ENCODE assay signal across 8 cellular contexts in the genomic region with DNA sequence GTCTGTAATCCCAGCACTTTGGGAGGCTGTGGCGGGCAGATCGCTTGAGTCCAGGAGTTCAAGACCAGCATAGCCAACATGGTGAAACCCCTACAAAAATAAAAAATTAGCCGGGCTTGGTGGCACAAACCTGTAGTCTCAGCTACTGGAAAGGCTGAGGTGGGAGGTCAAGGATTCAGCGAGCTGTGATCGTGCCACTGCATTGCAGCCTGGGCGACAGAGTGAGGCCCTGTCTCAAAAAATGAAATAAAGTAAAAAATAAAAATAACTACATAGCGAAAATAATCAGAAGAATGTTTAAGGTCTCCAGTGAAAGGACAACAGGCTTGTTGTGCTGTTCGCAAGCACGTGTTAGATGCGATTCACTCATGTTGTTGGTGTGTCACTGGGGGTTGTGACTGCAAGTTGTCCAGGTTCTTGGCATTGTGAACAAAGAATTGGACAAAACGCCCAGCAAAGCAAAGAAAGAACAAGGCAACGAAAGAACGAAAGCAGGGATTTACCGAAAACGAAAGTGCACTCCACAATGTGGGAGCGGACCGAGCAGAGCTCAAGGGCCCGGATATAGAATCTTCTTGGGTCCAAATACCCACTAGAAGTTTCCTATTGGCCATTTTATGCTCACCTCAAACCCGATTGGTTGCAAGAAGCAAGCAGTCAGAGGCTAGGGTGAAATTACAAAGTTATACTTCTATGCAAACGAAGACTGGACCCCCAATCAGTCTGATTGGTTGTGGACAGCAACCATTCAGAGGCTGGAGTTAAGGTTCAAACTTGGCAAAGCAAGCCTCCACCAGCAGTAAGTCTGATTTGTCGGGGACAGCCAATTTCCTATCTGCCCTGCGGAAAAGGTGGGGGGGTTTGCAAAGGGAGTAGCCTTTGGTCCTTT. TPM values are rescaled to one million over a fixed set of nuclear protein-coding genes. Genes with fewer than 3 reads are reported as not detected.
DNase-seq lines count a peak whose midpoint lies in the region; ATAC-seq and TF ChIP-seq lines count a peak whose summit lies in the region.

No MANE protein-coding gene starts in this region.

- peaks cover 41% of the 10 kb centered on the region for H3K79me2 ChIP-seq in DOHH2 (ENCODE audit: control insufficient read depth, low read length)

- ATAC-seq in HG02938 (IDR thresholded peaks at IDR 0.05; ENCODE audit: unreplicated experiment) = peak; percentile 9

- peaks cover 4% of the 10 kb centered on the region for H3K9me3 Mint-ChIP-seq in endodermal cell

- DNase-seq in SJSA1 (ENCODE audit: low read depth in 1 of 2, low spot score in 2 of 2) = peak; percentile 72 to 90
- DNase-seq in endodermal cell = no peak
- DNase-seq in mucosa of gallbladder (ENCODE audit: low spot score) = no peak
- no peak for DNase-seq in kidney tubule cell (ENCODE audit: low spot score)
- no peak for DNase-seq in NCI-H2171 (lab: John Stamatoyannopoulos, UW)

- no peaks in the 10 kb centered on the region for H3K36me3 Mint-ChIP-seq in endodermal cell (ENCODE audit: low read depth)

- no peaks in the 10 kb centered on the region for H3F3A ChIP-seq in DOHH2 (ENCODE audit: control insufficient read depth, insufficient read depth)

- H3K4me2 ChIP-seq in DOHH2 (ENCODE audit: low read length) = peak overlapping the region; percentile 89

- no peaks in the 10 kb centered on the region for H4K20me1 ChIP-seq in DOHH2 (ENCODE audit: control insufficient read depth, insufficient read depth, low read depth, low read length)

- no peaks in the 10 kb centered on the region for H3K27me3 ChIP-seq in DOHH2 (ENCODE audit: control insufficient read depth, low read length)
- H3K27me3 ChIP-seq in SJSA1 (replicated peaks) = no peaks in the 10 kb centered on the region
- no peaks in the 10 kb centered on the region for H3K27me3 ChIP-seq in endodermal cell (ENCODE audit: control insufficient read depth, insufficient read depth, low read length, poor library complexity, severe bottlenecking)
- H3K27me3 ChIP-seq in neuron (ENCODE audit: insufficient read depth, low read length) = no peaks in the 10 kb centered on the region

- H3K27ac ChIP-seq in DOHH2 (ENCODE audit: low read depth, low read length) (peak overlapping the region; percentile 51), SJSA1 (peak overlapping the region; percentile 76), endodermal cell (ENCODE audit: low read depth, low read length) (no peak overlapping the region)

- H3K4me3 ChIP-seq in DOHH2 (ENCODE audit: low read length) (peak overlapping the region; percentile 85), SJSA1 (peak overlapping the region; percentile 77), endodermal cell (ENCODE audit: low read length) (peak overlapping the region; percentile 89), neuron (ENCODE audit: low read length) (peak overlapping the region; percentile 75)

- peak overlapping the region; percentile 92 for H3K27ac Mint-ChIP-seq in endodermal cell

- peak overlapping the region; percentile 66 for H3K9ac ChIP-seq in endodermal cell (ENCODE audit: extremely low read depth, low read length, poor library complexity, severe bottlenecking)

- H3K4me1 ChIP-seq in DOHH2 (ENCODE audit: control insufficient read depth, low read length) = peaks cover 27% of the 10 kb centered on the region
- no peaks in the 10 kb centered on the region; the same call in 1 of the 2 replicates for H3K4me1 ChIP-seq in SJSA1 (replicated peaks)
- peaks cover 2% of the 10 kb centered on the region for H3K4me1 ChIP-seq in endodermal cell (ENCODE audit: control insufficient read depth, insufficient read depth, low read length)
- H3K4me1 ChIP-seq in neuron (ENCODE audit: insufficient read depth, low read length) = no peaks in the 10 kb centered on the region

- H3K9me3 ChIP-seq in DOHH2 (ENCODE audit: control insufficient read depth, insufficient read depth, low read length) (no peaks in the 10 kb centered on the region), SJSA1 (replicated peaks) (no peaks in the 10 kb centered on the region), endodermal cell (ENCODE audit: control insufficient read depth, low read length) (no peaks in the 10 kb centered on the region), neuron (ENCODE audit: low read length) (no peaks in the 10 kb centered on the region)

- peaks cover 3% of the 10 kb centered on the region for H3K36me3 ChIP-seq in DOHH2 (ENCODE audit: control insufficient read depth, low read length)
- H3K36me3 ChIP-seq in SJSA1 = peaks cover 3% of the 10 kb centered on the region; the same call in 1 of the 2 replicates
- no peaks in the 10 kb centered on the region for H3K36me3 ChIP-seq in endodermal cell (ENCODE audit: control insufficient read depth, insufficient read depth, low read length)
- H3K36me3 ChIP-seq in neuron (ENCODE audit: insufficient read depth, low read length) = no peaks in the 10 kb centered on the region

- no peaks in the 10 kb centered on the region for H3K27me3 Mint-ChIP-seq in endodermal cell (ENCODE audit: insufficient read depth)

- peak overlapping the region; percentile 2 for H2AFZ ChIP-seq in neuron (ENCODE audit: low read depth, low read length)

- TF ChIP-seq CTCF in DOHH2 (IDR thresholded peaks at IDR 0.05; ENCODE audit: low read depth, low read length, poor library complexity, severe bottlenecking) (no peak), endodermal cell (conservative IDR thresholded peaks at IDR 0.05) (no peak)

- peaks cover 14% of the 10 kb centered on the region for H3K4me1 Mint-ChIP-seq in endodermal cell

- H3K4me3 Mint-ChIP-seq in endodermal cell = peak overlapping the region; percentile 72

- 91 to 95% methylated on average over 15 to 22 of the region's 22 CpGs for WGBS in endodermal cell (ENCODE audit: insufficient coverage in 1 of 2, insufficient read length in 1 of 2), 2 experiments

- H3K9me2 ChIP-seq in DOHH2 (replicated peaks; ENCODE audit: control insufficient read depth, low read length) = no peaks in the 10 kb centered on the region

RNA-seq across cellular contexts. Expression of a gene that starts 0.8 kb away (rescaled TPM):
- 36.0 and 41.4 TPM in 2 replicates for total RNA-seq in SJSA1 (2014; rRNA removed; shearing (Covaris generic))
- total RNA-seq in endodermal cell (10 to 100 TPM; 42.4 to 48.4 TPM), mucosa of gallbladder (44.4 TPM)
- polyA plus RNA-seq in endodermal cell (2013, experiment 1 of 2) = 30.6 TPM
- 29.2 TPM for polyA plus RNA-seq in endodermal cell (2013, experiment 2 of 2)

Comparison
In these comparisons a context has a peak if more than half of its experiments do, and no peak if none do; other contexts are left out.
1. DNase-seq: peak in SJSA1 (2 of 2); none in endodermal cell (single experiment), mucosa of gallbladder (single experiment), kidney tubule cell (single experiment) and NCI-H2171 (single experiment).
2. Peak in every context shown above with its lines, with median percentiles within 50 percentile points of each other: H3K4me3 ChIP-seq.